ENCODE assay signal across 8 cellular contexts in genomic region chr13:26253787-26254582, GRCh38. TPM values are rescaled to one million over a fixed set of nuclear protein-coding genes. Genes with fewer than 3 reads are reported as not detected.
A peak's percentile ranks its signal among the peaks of the same experiment; 100 is the strongest.
DNase-seq lines count a peak whose midpoint lies in the region; ATAC-seq and TF ChIP-seq lines count a peak whose summit lies in the region.

Gene CDK8, plus strand, starts transcription at chr13:26254129. Its CDS starts 513 bp downstream, at chr13:26254642.

- H3K9me3 ChIP-seq in heart left ventricle = no peaks in the 10 kb centered on the region

- in situ Hi-C loops in GM13977 (cut with MboI; ENCODE audit: low pct_unique_long_range_greater_than_20kb, low sequenced_read_pairs, unreplicated experiment) = no loop called here

- H3K27ac Mint-ChIP-seq in T-cell (peak within 1 kb of the TSS; percentile 65 to 84), type B pancreatic cell (peak within 1 kb of the TSS; percentile 93)

- intact Hi-C loops in heart left ventricle (cut with DNase I) = loop anchor here in 6 of 10 donors (2.0 to 10.0 kb wide), 9 partner anchors 31 to 243 kb away; partner anchors contain the start of gene RNF6 (in 2 of the 6)

- DNase-seq in GM13977 (ENCODE audit: low spot score) = peak; percentile 88
- DNase-seq in NCI-H146 (lab: John Stamatoyannopoulos, UW) = peak; percentile 97
- DNase-seq in T-cell = peak; percentile 74 to 93 (median 86)
- DNase-seq in heart left ventricle = peak; percentile 93 to 96 (median 93)
- peak; percentile 90 for DNase-seq in pons (ENCODE audit: low spot score)
- peak; percentile 90 for DNase-seq in type B pancreatic cell (ENCODE audit: extremely low spot score, unreplicated experiment)

- POLR2A ChIA-PET in T-cell (lab: Charles Lee) = interaction anchor here in 1 of 2 donors (0.5 to 1.0 kb wide), 4 partner anchors 27 to 971 kb away, joined by 3 to 6 read pairs (median 4); partner anchors contain the start of gene RNF6

- TF ChIP-seq POLR2A in heart left ventricle (IDR thresholded peaks at IDR 0.05) = peak in 1 of 2 donors; percentile 60

- 0 to 1% (median 0%) methylated on average over 53 to 79 of the region's 79 CpGs for WGBS in adipose tissue, 3 donors
- WGBS in heart left ventricle, 4 donors = 0 to 1% (median 1%) methylated on average over 35 to 79 of the region's 79 CpGs

- H3K27ac ChIP-seq in adipose tissue (ENCODE audit: low read depth, low read length) (peak within 1 kb of the TSS; percentile 74), heart left ventricle (peak within 1 kb of the TSS; percentile 86 to 97 (median 93))

- TF ChIP-seq CTCF in GM13977 (IDR thresholded peaks at IDR 0.05; ENCODE audit: extremely low read depth, insufficient read depth, missing control alignments) = no peak
- TF ChIP-seq CTCF in heart left ventricle (IDR thresholded peaks at IDR 0.05) = no peak
- no peak for TF ChIP-seq CTCF in type B pancreatic cell (conservative IDR thresholded peaks at IDR 0.05)

- peak; percentile 84 for ATAC-seq in HG02870 (IDR thresholded peaks at IDR 0.05; ENCODE audit: unreplicated experiment)
- peak; percentile 87 to 91 (median 88) for ATAC-seq in T-cell (replicated peaks in 1 of 4)
- peak; percentile 92 to 98 (median 96) for ATAC-seq in heart left ventricle

- H3K4me3 Mint-ChIP-seq in T-cell (peak within 1 kb of the TSS; percentile 82 to 97 (median 89)), type B pancreatic cell (peak within 1 kb of the TSS; percentile 98)

- CTCF ChIA-PET in T-cell (lab: Charles Lee) = interaction anchor here (0.6 to 3.3 kb wide), 5 partner anchors 22 to 69 kb away, joined by 3 to 24 read pairs (median 4); no protein-coding TSS in a partner anchor

- peaks cover 0 to 3% (median 0%) of the 10 kb centered on the region in 9 donors for H3K27me3 ChIP-seq in heart left ventricle

- H3K27me3 Mint-ChIP-seq in T-cell (peaks cover 0 to 2% of the 10 kb centered on the region in 2 donors), type B pancreatic cell (peaks cover 6% of the 10 kb centered on the region)

- H3K9me3 Mint-ChIP-seq in T-cell = no peaks in the 10 kb centered on the region
- H3K9me3 Mint-ChIP-seq in type B pancreatic cell = no peaks in the 10 kb centered on the region

- H3K4me1 Mint-ChIP-seq in T-cell (peaks cover 37 to 50% (median 40%) of the 10 kb centered on the region in 3 donors), type B pancreatic cell (ENCODE audit: unreplicated experiment) (peaks cover 25% of the 10 kb centered on the region)

- peaks cover 0 to 28% (median 17%) of the 10 kb centered on the region in 12 donors for H3K4me1 ChIP-seq in heart left ventricle

- no peaks in the 10 kb centered on the region for H3K36me3 ChIP-seq in heart left ventricle

- H3K36me3 Mint-ChIP-seq in T-cell (no peaks in the 10 kb centered on the region), type B pancreatic cell (no peaks in the 10 kb centered on the region)

- peak within 1 kb of the TSS; percentile 70 to 97 (median 89) for H3K4me3 ChIP-seq in heart left ventricle

RNA-seq across cellular contexts. Expression of gene CDK8, which starts in this region (rescaled TPM):
- total RNA-seq in T-cell (10 to 100 TPM in 4 of 5 donors, 1 to 10 TPM in 1; 9.2 to 13.5 (median 12.1) TPM), heart left ventricle (10 to 100 TPM in 4 of 9 donors, 1 to 10 TPM in 5; 8.4 to 11.6 (median 9.9) TPM), type B pancreatic cell (ENCODE audit: low replicate concordance) (22.8 and 26.3 TPM in 2 replicates)
- polyA plus RNA-seq in adipose tissue (1 to 10 TPM; 5.1 to 8.4 (median 6.2) TPM), heart left ventricle (10 to 100 TPM in 1 of 2 donors, 1 to 10 TPM in 1; 5.3 to 12.4 TPM)

Comparison
In these comparisons a context has a peak if more than half of its experiments do, and no peak if none do; other contexts are left out.
1. Peak in every context shown above with its lines: DNase-seq, ATAC-seq, H3K4me3 ChIP-seq and H3K27ac ChIP-seq.